Comparison of ENCODE assay signal across 10 cellular contexts in genomic region chr1:109478806-109479205, GRCh38. TPM values are rescaled to one million over a fixed set of nuclear protein-coding genes. Genes with fewer than 3 reads are reported as not detected.
DNase-seq lines count a peak whose midpoint lies in the region; ATAC-seq and TF ChIP-seq lines count a peak whose summit lies in the region.
"Had no signal": no experiment of that assay in that cellular context is flagged by ENCODE, and none has a peak within 500 bp of the region (broad histone marks: within the 10 kb centered on the region; RNA-seq: fewer than 3 reads in every experiment).

No MANE protein-coding gene starts in this region.

- H3K4me1 Mint-ChIP-seq in Calu3 (ENCODE audit: low read depth, unreplicated experiment) (no peaks in the 10 kb centered on the region), chondrocyte (ENCODE audit: low read depth) (peaks cover 9% of the 10 kb centered on the region)
- H3K4me1 Mint-ChIP-seq in activated T-cell treated with anti-CD3 and anti-CD28 coated beads, Interleukin-2, amount 50 U/mL, for 24 hours (ENCODE audit: low read depth): peaks cover 15% of the 10 kb centered on the region

- peaks cover 9% of the 10 kb centered on the region for H3K36me3 Mint-ChIP-seq in Calu3 (ENCODE audit: insufficient read depth, unreplicated experiment)
- H3K36me3 Mint-ChIP-seq in activated T-cell treated with anti-CD3 and anti-CD28 coated beads, Interleukin-2, amount 50 U/mL, for 24 hours (ENCODE audit: low read depth): peaks cover 2% of the 10 kb centered on the region
- no peaks in the 10 kb centered on the region for H3K36me3 Mint-ChIP-seq in chondrocyte (ENCODE audit: low read depth)

- BruUV-seq in Calu3 (replicated peaks; lab: Mats Ljungman, UMichigan): no TSS peak

- TF ChIP-seq CTCF in Calu3 (IDR thresholded peaks at IDR 0.05; ENCODE audit: unreplicated experiment) (no peak), chondrocyte (IDR thresholded peaks at IDR 0.05) (no peak)

- DNase-seq in Calu3 (peak; percentile 53), KBM-7 (peak; percentile 28), kidney tubule cell (ENCODE audit: low spot score) (peak; percentile 28), chondrocyte (ENCODE audit: low spot score) (no peak)
- peak; percentile 22 for DNase-seq in activated CD8-positive, alpha-beta memory T cell treated with anti-CD3 and anti-CD28 coated beads, Interleukin-2, amount 50 U/mL, for 4 hours
- no peak for DNase-seq in activated T-cell treated with anti-CD3 and anti-CD28 coated beads, Interleukin-2, amount 50 U/mL, for 24 hours
- DNase-seq: NCI-H2227 treated with DMSO at 0.1 percent for 48 hours had no signal

- no peaks in the 10 kb centered on the region for H3K9me3 Mint-ChIP-seq in Calu3 (ENCODE audit: low read depth, unreplicated experiment)
- no peaks in the 10 kb centered on the region for H3K9me3 Mint-ChIP-seq in activated T-cell treated with anti-CD3 and anti-CD28 coated beads, Interleukin-2, amount 50 U/mL, for 24 hours
- H3K9me3 Mint-ChIP-seq in chondrocyte (ENCODE audit: low read depth): no peaks in the 10 kb centered on the region
- H3K9me3 Mint-ChIP-seq: activated T-helper 17 cell treated with anti-CD3 and anti-CD28 coated beads, Interleukin-2, amount 50 U/mL, for 72 hours had no signal

- H3K27ac Mint-ChIP-seq in Calu3 (ENCODE audit: unreplicated experiment): no peak overlapping the region
- H3K27ac Mint-ChIP-seq in activated T-cell treated with anti-CD3 and anti-CD28 coated beads, Interleukin-2, amount 50 U/mL, for 24 hours: no peak overlapping the region
- no peak overlapping the region for H3K27ac Mint-ChIP-seq in chondrocyte (ENCODE audit: unreplicated experiment)

- ATAC-seq in GM18505 (IDR thresholded peaks at IDR 0.05; ENCODE audit: unreplicated experiment): no peak
- ATAC-seq in HG03342 (IDR thresholded peaks at IDR 0.05; ENCODE audit: unreplicated experiment): no peak
- ATAC-seq: activated T-helper 17 cell treated with anti-CD3 and anti-CD28 coated beads, Interleukin-2, amount 50 U/mL, for 72 hours had no signal

- CTCF ChIA-PET in Calu3 (lab: Charles Lee): no interaction called here

- TF ChIP-seq POLR2A in GM18505 (IDR thresholded peaks at IDR 0.05; ENCODE audit: borderline replicate concordance, extremely low read depth, insufficient read depth, insufficient read length): no peak

- in situ Hi-C loops in KBM-7 (cut with MboI; ENCODE audit: low pct_unique_long_range_greater_than_20kb, low sequenced_read_pairs): no loop called here

- H3K27me3 Mint-ChIP-seq in Calu3 (ENCODE audit: unreplicated experiment): peaks cover 97% of the 10 kb centered on the region
- H3K27me3 Mint-ChIP-seq in activated T-cell treated with anti-CD3 and anti-CD28 coated beads, Interleukin-2, amount 50 U/mL, for 24 hours: peaks cover 29% of the 10 kb centered on the region
- H3K27me3 Mint-ChIP-seq in chondrocyte (ENCODE audit: low read depth): peaks cover 36% of the 10 kb centered on the region

- H3K4me3 Mint-ChIP-seq in Calu3 (ENCODE audit: low read depth, unreplicated experiment) (no peak overlapping the region), chondrocyte (ENCODE audit: unreplicated experiment) (no peak overlapping the region)
- no peak overlapping the region for H3K4me3 Mint-ChIP-seq in activated T-cell treated with anti-CD3 and anti-CD28 coated beads, Interleukin-2, amount 50 U/mL, for 24 hours
- H3K4me3 Mint-ChIP-seq: activated T-helper 17 cell treated with anti-CD3 and anti-CD28 coated beads, Interleukin-2, amount 50 U/mL, for 72 hours had no signal

- intact Hi-C loops in Calu3 (cut with micrococcal nuclease; ENCODE audit: unreplicated experiment): no loop called here

RNA-seq across cellular contexts. Expression of gene ATXN7L2, which starts 4.9 kb away (rescaled TPM):
- 4.3 and 4.5 TPM in 2 replicates for total RNA-seq in Calu3 (2022)
- 3.6 to 4.3 TPM (median 4.3 TPM) in 3 replicates for total RNA-seq in chondrocyte

RNA-seq across cellular contexts. Expression of gene SYPL2, which starts 12.5 kb away (rescaled TPM):
- 0.20 TPM in 1 of 2 replicates, not detected in the other for total RNA-seq in Calu3 (2022)
- total RNA-seq in chondrocyte: 0.75 to 1.3 TPM (median 1.1 TPM) in 3 replicates
- total RNA-seq: activated T-helper 17 cell treated with anti-CD3 and anti-CD28 coated beads, Interleukin-2, amount 50 U/mL, for 72 hours had no signal

RNA-seq across cellular contexts. Expression of gene CYB561D1, which starts 15.1 kb away (rescaled TPM):
- total RNA-seq in Calu3 (2022) (9.0 and 9.6 TPM in 2 replicates), chondrocyte (10.2 to 10.8 TPM (median 10.7 TPM) in 3 replicates)

RNA-seq across cellular contexts. Expression of gene AMIGO1, which starts 30.7 kb away (rescaled TPM):
- 1.3 and 1.5 TPM in 2 replicates for total RNA-seq in Calu3 (2022)
- total RNA-seq in chondrocyte: 3.1 to 4.6 TPM (median 4.5 TPM) in 3 replicates

RNA-seq across cellular contexts. Expression of gene PSMA5, which starts 52.6 kb away (rescaled TPM):
- 108 and 121 TPM in 2 replicates for total RNA-seq in Calu3 (2022)
- total RNA-seq in chondrocyte: 80.2 to 90.5 TPM (median 84.3 TPM) in 3 replicates

Comparison
In these comparisons a context has a peak if more than half of its experiments do, and no peak if none do; other contexts are left out.
1. DNase-seq: peak in Calu3 (single experiment), KBM-7 (single experiment), activated CD8-positive, alpha-beta memory T cell treated with anti-CD3 and anti-CD28 coated beads, Interleukin-2, amount 50 U/mL, for 4 hours (single experiment) and kidney tubule cell (single experiment); none in activated T-cell treated with anti-CD3 and anti-CD28 coated beads, Interleukin-2, amount 50 U/mL, for 24 hours (single experiment) and chondrocyte (single experiment).